ENCODE assay signal across 1 cellular context in genomic region chr20:5749512-5750490, GRCh38.
TF ChIP-seq lines count a peak whose summit lies in the region.

A gene with protein sequence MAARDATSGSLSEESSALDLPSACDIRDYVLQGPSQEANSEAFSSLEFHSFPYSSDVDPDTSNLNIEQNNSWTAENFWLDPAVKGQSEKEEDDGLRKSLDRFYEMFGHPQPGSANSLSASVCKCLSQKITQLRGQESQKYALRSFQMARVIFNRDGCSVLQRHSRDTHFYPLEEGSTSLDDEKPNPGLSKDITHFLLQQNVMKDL (plus strand): TSS chr20:5750401. CDS start chr20:5772866, 22,465 bp downstream.

TF ChIP-seq in HepG2, 621 proteins besides CTCF, POLR2A, EP300 and RAD21 (continued from another document and continues in another):
- TF ChIP-seq TCF7L2 (IDR thresholded peaks at IDR 0.05; ENCODE audit: low read depth, low read length) (no peak), ZNF784 (CRISPR knock-in tag; IDR thresholded peaks at IDR 0.05; ENCODE audit: borderline replicate concordance) (0 out of 2 replicates have a peak, but pooled peaks have one; percentile 18), HDAC1 (CRISPR knock-in tag; IDR thresholded peaks at IDR 0.05) (no peak), MAZ (IDR thresholded peaks at IDR 0.05; ENCODE audit: borderline replicate concordance, low read depth, low read length) (no peak), MAZ (CRISPR knock-in tag; IDR thresholded peaks at IDR 0.05; ENCODE audit: low read depth) (no peak), SMAD9 (CRISPR knock-in tag; IDR thresholded peaks at IDR 0.05) (no peak), HOXD1 (CRISPR knock-in tag; IDR thresholded peaks at IDR 0.05) (no peak), ATF4 (CRISPR knock-in tag; IDR thresholded peaks at IDR 0.05) (peak in 1 of 2 experiments; percentile 22; a peak in 1 of 4 replicates), SKIL (CRISPR knock-in tag; IDR thresholded peaks at IDR 0.05; ENCODE audit: borderline replicate concordance) (no peak), TBX2 (CRISPR knock-in tag; IDR thresholded peaks at IDR 0.05; ENCODE audit: borderline replicate concordance) (peak; percentile 13; the same call in 1 of the 2 replicates), NR2F6 (IDR thresholded peaks at IDR 0.05) (no peak), NR2F6 (CRISPR knock-in tag; IDR thresholded peaks at IDR 0.05) (0 out of 2 replicates have a peak, but pooled peaks have one; percentile 36), ZNF672 (CRISPR knock-in tag; IDR thresholded peaks at IDR 0.05) (no peak), MLX (CRISPR knock-in tag; IDR thresholded peaks at IDR 0.05) (no peak; the same call in 1 of the 2 replicates), PRDM4 (CRISPR knock-in tag; IDR thresholded peaks at IDR 0.05; ENCODE audit: borderline replicate concordance) (no peak), ZNF766 (CRISPR knock-in tag; IDR thresholded peaks at IDR 0.05; ENCODE audit: borderline replicate concordance) (0 out of 2 replicates have a peak, but pooled peaks have one; percentile 21), KDM3A (CRISPR knock-in tag; IDR thresholded peaks at IDR 0.05; ENCODE audit: low read depth) (peak; percentile 76), KMT2A (CRISPR knock-in tag; IDR thresholded peaks at IDR 0.05) (no peak; the same call in 1 of the 2 replicates), CREB1 (IDR thresholded peaks at IDR 0.05) (no peak), CREB1 (CRISPR knock-in tag; IDR thresholded peaks at IDR 0.05) (no peak), ZKSCAN8 (CRISPR knock-in tag; IDR thresholded peaks at IDR 0.05; ENCODE audit: borderline replicate concordance) (peak; percentile 26; the same call in 1 of the 2 replicates), ZSCAN30 (CRISPR knock-in tag; IDR thresholded peaks at IDR 0.05) (no peak), ZFAT (CRISPR knock-in tag; conservative IDR thresholded peaks at IDR 0.05) (peak; percentile 72; the same call in 1 of the 2 replicates), ZSCAN22 (CRISPR knock-in tag; IDR thresholded peaks at IDR 0.05) (no peak), ASH2L (IDR thresholded peaks at IDR 0.05; ENCODE audit: insufficient read length, low read depth, low read length) (no peak), ZKSCAN5 (CRISPR knock-in tag; IDR thresholded peaks at IDR 0.05) (no peak), SALL1 (CRISPR knock-in tag; IDR thresholded peaks at IDR 0.05) (peak; percentile 57; the same call in 1 of the 2 replicates), ZNF567 (CRISPR knock-in tag; IDR thresholded peaks at IDR 0.05; ENCODE audit: borderline replicate concordance) (no peak), BCLAF1 (IDR thresholded peaks at IDR 0.05) (no peak), FOXK2 (IDR thresholded peaks at IDR 0.05) (no peak), MXD1 (CRISPR knock-in tag; IDR thresholded peaks at IDR 0.05) (no peak)
- TF ChIP-seq, protein P1, sequence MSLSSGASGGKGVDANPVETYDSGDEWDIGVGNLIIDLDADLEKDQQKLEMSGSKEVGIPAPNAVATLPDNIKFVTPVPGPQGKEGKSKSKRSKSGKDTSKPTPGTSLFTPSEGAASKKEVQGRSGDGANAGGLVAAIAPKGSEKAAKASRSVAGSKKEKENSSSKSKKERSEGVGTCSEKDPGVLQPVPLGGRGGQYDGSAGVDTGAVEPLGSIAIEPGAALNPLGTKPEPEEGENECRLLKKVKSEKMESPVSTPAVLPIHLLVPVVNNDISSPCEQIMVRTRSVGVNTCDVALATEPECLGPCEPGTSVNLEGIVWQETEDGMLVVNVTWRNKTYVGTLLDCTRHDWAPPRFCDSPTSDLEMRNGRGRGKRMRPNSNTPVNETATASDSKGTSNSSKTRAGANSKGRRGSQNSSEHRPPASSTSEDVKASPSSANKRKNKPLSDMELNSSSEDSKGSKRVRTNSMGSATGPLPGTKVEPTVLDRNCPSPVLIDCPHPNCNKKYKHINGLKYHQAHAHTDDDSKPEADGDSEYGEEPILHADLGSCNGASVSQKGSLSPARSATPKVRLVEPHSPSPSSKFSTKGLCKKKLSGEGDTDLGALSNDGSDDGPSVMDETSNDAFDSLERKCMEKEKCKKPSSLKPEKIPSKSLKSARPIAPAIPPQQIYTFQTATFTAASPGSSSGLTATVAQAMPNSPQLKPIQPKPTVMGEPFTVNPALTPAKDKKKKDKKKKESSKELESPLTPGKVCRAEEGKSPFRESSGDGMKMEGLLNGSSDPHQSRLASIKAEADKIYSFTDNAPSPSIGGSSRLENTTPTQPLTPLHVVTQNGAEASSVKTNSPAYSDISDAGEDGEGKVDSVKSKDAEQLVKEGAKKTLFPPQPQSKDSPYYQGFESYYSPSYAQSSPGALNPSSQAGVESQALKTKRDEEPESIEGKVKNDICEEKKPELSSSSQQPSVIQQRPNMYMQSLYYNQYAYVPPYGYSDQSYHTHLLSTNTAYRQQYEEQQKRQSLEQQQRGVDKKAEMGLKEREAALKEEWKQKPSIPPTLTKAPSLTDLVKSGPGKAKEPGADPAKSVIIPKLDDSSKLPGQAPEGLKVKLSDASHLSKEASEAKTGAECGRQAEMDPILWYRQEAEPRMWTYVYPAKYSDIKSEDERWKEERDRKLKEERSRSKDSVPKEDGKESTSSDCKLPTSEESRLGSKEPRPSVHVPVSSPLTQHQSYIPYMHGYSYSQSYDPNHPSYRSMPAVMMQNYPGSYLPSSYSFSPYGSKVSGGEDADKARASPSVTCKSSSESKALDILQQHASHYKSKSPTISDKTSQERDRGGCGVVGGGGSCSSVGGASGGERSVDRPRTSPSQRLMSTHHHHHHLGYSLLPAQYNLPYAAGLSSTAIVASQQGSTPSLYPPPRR (CRISPR knock-in tag; IDR thresholded peaks at IDR 0.05; ENCODE audit: borderline replicate concordance) = no peak
- TF ChIP-seq, protein P2, sequence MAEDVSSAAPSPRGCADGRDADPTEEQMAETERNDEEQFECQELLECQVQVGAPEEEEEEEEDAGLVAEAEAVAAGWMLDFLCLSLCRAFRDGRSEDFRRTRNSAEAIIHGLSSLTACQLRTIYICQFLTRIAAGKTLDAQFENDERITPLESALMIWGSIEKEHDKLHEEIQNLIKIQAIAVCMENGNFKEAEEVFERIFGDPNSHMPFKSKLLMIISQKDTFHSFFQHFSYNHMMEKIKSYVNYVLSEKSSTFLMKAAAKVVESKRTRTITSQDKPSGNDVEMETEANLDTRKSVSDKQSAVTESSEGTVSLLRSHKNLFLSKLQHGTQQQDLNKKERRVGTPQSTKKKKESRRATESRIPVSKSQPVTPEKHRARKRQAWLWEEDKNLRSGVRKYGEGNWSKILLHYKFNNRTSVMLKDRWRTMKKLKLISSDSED (CRISPR knock-in tag; IDR thresholded peaks at IDR 0.05) = no peak
- TF ChIP-seq, protein P3, sequence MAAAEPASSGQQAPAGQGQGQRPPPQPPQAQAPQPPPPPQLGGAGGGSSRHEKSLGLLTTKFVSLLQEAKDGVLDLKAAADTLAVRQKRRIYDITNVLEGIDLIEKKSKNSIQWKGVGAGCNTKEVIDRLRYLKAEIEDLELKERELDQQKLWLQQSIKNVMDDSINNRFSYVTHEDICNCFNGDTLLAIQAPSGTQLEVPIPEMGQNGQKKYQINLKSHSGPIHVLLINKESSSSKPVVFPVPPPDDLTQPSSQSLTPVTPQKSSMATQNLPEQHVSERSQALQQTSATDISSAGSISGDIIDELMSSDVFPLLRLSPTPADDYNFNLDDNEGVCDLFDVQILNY (CRISPR knock-in tag; conservative IDR thresholded peaks at IDR 0.05) = no peak
- TF ChIP-seq, protein P4, sequence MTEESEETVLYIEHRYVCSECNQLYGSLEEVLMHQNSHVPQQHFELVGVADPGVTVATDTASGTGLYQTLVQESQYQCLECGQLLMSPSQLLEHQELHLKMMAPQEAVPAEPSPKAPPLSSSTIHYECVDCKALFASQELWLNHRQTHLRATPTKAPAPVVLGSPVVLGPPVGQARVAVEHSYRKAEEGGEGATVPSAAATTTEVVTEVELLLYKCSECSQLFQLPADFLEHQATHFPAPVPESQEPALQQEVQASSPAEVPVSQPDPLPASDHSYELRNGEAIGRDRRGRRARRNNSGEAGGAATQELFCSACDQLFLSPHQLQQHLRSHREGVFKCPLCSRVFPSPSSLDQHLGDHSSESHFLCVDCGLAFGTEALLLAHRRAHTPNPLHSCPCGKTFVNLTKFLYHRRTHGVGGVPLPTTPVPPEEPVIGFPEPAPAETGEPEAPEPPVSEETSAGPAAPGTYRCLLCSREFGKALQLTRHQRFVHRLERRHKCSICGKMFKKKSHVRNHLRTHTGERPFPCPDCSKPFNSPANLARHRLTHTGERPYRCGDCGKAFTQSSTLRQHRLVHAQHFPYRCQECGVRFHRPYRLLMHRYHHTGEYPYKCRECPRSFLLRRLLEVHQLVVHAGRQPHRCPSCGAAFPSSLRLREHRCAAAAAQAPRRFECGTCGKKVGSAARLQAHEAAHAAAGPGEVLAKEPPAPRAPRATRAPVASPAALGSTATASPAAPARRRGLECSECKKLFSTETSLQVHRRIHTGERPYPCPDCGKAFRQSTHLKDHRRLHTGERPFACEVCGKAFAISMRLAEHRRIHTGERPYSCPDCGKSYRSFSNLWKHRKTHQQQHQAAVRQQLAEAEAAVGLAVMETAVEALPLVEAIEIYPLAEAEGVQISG (CRISPR knock-in tag; IDR thresholded peaks at IDR 0.05) = peak; percentile 95
